In genomic region chr1:206761369-206761768, GRCh38 we compare ENCODE assay signal across 18 cellular contexts. TPM values are rescaled to one million over a fixed set of nuclear protein-coding genes. Genes with fewer than 3 reads are reported as not detected.
A peak's percentile ranks its signal among the peaks of the same experiment; 100 is the strongest.
DNase-seq lines count a peak whose midpoint lies in the region; ATAC-seq and TF ChIP-seq lines count a peak whose summit lies in the region.
"Had no signal": no experiment of that assay in that cellular context is flagged by ENCODE, and none has a peak within 500 bp of the region (broad histone marks: within the 10 kb centered on the region; RNA-seq: fewer than 3 reads in every experiment).

No MANE protein-coding gene starts in this region.

- ATAC-seq in RWPE2 (ENCODE audit: low read depth) = 0 out of 3 replicates have a peak, but pooled peaks have one; percentile 42
- ATAC-seq in HG02870 (IDR thresholded peaks at IDR 0.05; ENCODE audit: unreplicated experiment) = no peak
- no peak for ATAC-seq in GM18511 (IDR thresholded peaks at IDR 0.05; ENCODE audit: unreplicated experiment)
- ATAC-seq: foreskin keratinocyte; stimulated activated naive CD8-positive, alpha-beta T cell treated with anti-CD3 and anti-CD28 coated beads, Interleukin-15, Interleukin-2, amounts not matched to agents 100 U/mL and 50 U/mL, for 24 hours had no signal

- H3K27me3 ChIP-seq in mammary epithelial cell (ENCODE audit: insufficient read depth, low read length) = no peaks in the 10 kb centered on the region
- no peaks in the 10 kb centered on the region for H3K27me3 ChIP-seq in RWPE2 (ENCODE audit: insufficient read depth, poor library complexity, severe bottlenecking)
- H3K27me3 ChIP-seq: vagina had no signal

- H3K27me3 Mint-ChIP-seq in MCF 10A (ENCODE audit: insufficient read depth, unreplicated experiment) (peaks cover 19% of the 10 kb centered on the region), type B pancreatic cell (peaks cover 3% of the 10 kb centered on the region)

- peak; percentile 10 to 16 for TF ChIP-seq CTCF in mammary epithelial cell (conservative IDR thresholded peaks at IDR 0.05 in 1 of 2, IDR thresholded peaks at IDR 0.05 in 1 of 2; ENCODE audit: extremely low read depth in 1 of 2, insufficient read depth in 1 of 2, low read depth in 1 of 2, low read length in 2 of 2)
- TF ChIP-seq CTCF in MCF 10A (IDR thresholded peaks at IDR 0.05; ENCODE audit: unreplicated experiment) = no peak
- no peak for TF ChIP-seq CTCF in RWPE2 (IDR thresholded peaks at IDR 0.05; ENCODE audit: poor library complexity, severe bottlenecking)
- TF ChIP-seq CTCF in fibroblast of pulmonary artery (IDR thresholded peaks at IDR 0.05; ENCODE audit: low read length, missing control alignments) = peak; percentile 47
- peak; percentile 51 for TF ChIP-seq CTCF in type B pancreatic cell (conservative IDR thresholded peaks at IDR 0.05)

- dilution Hi-C loops in mammary epithelial cell (cut with HindIII; ENCODE audit: low sequenced_read_pairs) = no loop called here

- intact Hi-C loops in mammary epithelial cell (cut with micrococcal nuclease) = no loop called here
- intact Hi-C loops in MCF 10A (cut with micrococcal nuclease) = no loop called here

- POLR2A ChIA-PET in MCF 10A (lab: Yijun Ruan, JAX) = interaction anchor here (0.8 to 1.5 kb wide), 5 partner anchors 8 to 124 kb away, joined by 3 to 5 read pairs (median 4); partner anchors contain the start of gene IL19

- DNase-seq in mammary epithelial cell = no peak
- DNase-seq in MCF 10A (ENCODE audit: unreplicated experiment) = no peak
- no peak for DNase-seq in RWPE2 (ENCODE audit: low spot score)
- DNase-seq in fibroblast of pulmonary artery (ENCODE audit: low read depth) = peak; percentile 37
- no peak for DNase-seq in type B pancreatic cell (ENCODE audit: extremely low spot score, unreplicated experiment)
- no peak for DNase-seq in erythroblast (lab: John Stamatoyannopoulos, UW)
- DNase-seq: activated CD4-positive, alpha-beta T cell treated with anti-CD3 and anti-CD28 coated beads for 48 hours; AML-193; anterior cingulate cortex; foreskin keratinocyte; NCI-H1694 treated with DMSO at 0.1 percent for 48 hours; NCI-H748 treated with DMSO at 0.1 percent for 48 hours; small intestine; stimulated activated naive CD8-positive, alpha-beta T cell treated with anti-CD3 and anti-CD28 coated beads, Interleukin-15, Interleukin-2, amounts not matched to agents 100 U/mL and 50 U/mL, for 24 hours had no signal

- H3K36me3 ChIP-seq in mammary epithelial cell (ENCODE audit: insufficient read depth, low read length) (no peaks in the 10 kb centered on the region), RWPE2 (ENCODE audit: low read depth) (no peaks in the 10 kb centered on the region)
- H3K36me3 ChIP-seq: vagina had no signal

- no peak overlapping the region for H3K4me2 ChIP-seq in mammary epithelial cell (ENCODE audit: insufficient read depth, low read depth, low read length)

- H3K4me3 Mint-ChIP-seq in MCF 10A (ENCODE audit: unreplicated experiment) (no peak overlapping the region), type B pancreatic cell (no peak overlapping the region)
- H3K4me3 Mint-ChIP-seq: mesothelial cell of epicardium had no signal

- H3K9me3 Mint-ChIP-seq in MCF 10A (ENCODE audit: unreplicated experiment) (peaks cover 4% of the 10 kb centered on the region), type B pancreatic cell (no peaks in the 10 kb centered on the region)

- H3K27ac Mint-ChIP-seq in MCF 10A (ENCODE audit: low read depth, unreplicated experiment) = no peak overlapping the region
- H3K27ac Mint-ChIP-seq in type B pancreatic cell = no peak overlapping the region
- H3K27ac Mint-ChIP-seq: mesothelial cell of epicardium had no signal

- BruUV-seq in mammary epithelial cell (replicated peaks; lab: Mats Ljungman, UMichigan) (no TSS peak), MCF 10A (replicated peaks; lab: Mats Ljungman, UMichigan) (no TSS peak)

- H3K4me3 ChIP-seq in mammary epithelial cell (replicated peaks in 1 of 3; ENCODE audit: insufficient read depth in 1 of 3, low read depth in 2 of 3, low read length in 3 of 3) (no peak overlapping the region), RWPE2 (ENCODE audit: severe bottlenecking) (no peak overlapping the region), fibroblast of pulmonary artery (replicated peaks; ENCODE audit: low read depth, low read length) (no peak overlapping the region)
- H3K4me3 ChIP-seq: vagina had no signal

- CTCF ChIA-PET in mammary epithelial cell (lab: Charles Lee; ENCODE audit: low non-redundant PET) = interaction anchor here (0.7 kb wide), 1 partner anchor 819 kb away, joined by 3 read pairs; no protein-coding TSS in a partner anchor
- CTCF ChIA-PET in MCF 10A (lab: Yijun Ruan, JAX) = interaction anchor here (0.5 to 2.3 kb wide), 13 partner anchors 8 to 217 kb away, joined by 3 to 11 read pairs (median 3); partner anchors contain the start of gene IL19

- no peak overlapping the region for H2AFZ ChIP-seq in mammary epithelial cell (ENCODE audit: low read depth, low read length)

- H3K36me3 Mint-ChIP-seq in MCF 10A (ENCODE audit: insufficient read depth, unreplicated experiment) (no peaks in the 10 kb centered on the region), type B pancreatic cell (no peaks in the 10 kb centered on the region)
- H3K36me3 Mint-ChIP-seq: mesothelial cell of epicardium had no signal

- no peak overlapping the region for H3K27ac ChIP-seq in mammary epithelial cell (ENCODE audit: insufficient read depth, low read depth, low read length)
- no peak overlapping the region for H3K27ac ChIP-seq in RWPE2 (ENCODE audit: poor library complexity, severe bottlenecking)
- H3K27ac ChIP-seq: foreskin keratinocyte, vagina had no signal

- H4K20me1 ChIP-seq in mammary epithelial cell (ENCODE audit: insufficient read depth, low read length) = no peaks in the 10 kb centered on the region

- no peaks in the 10 kb centered on the region for H3K79me2 ChIP-seq in mammary epithelial cell (ENCODE audit: insufficient read depth, low read length)

- 98% methylated on average over 3 of the region's 3 CpGs for WGBS in mammary epithelial cell (ENCODE audit: low coverage, missing lambda C conversion rate)

- no peak for TF ChIP-seq POLR2A in erythroblast (IDR thresholded peaks at IDR 0.05; ENCODE audit: low read length)

- H3K4me1 Mint-ChIP-seq in MCF 10A (ENCODE audit: insufficient read depth, unreplicated experiment) (no peaks in the 10 kb centered on the region), type B pancreatic cell (ENCODE audit: unreplicated experiment) (peaks cover 8% of the 10 kb centered on the region)

- H3K4me1 ChIP-seq in mammary epithelial cell (ENCODE audit: insufficient read depth, low read length) (no peaks in the 10 kb centered on the region), RWPE2 (ENCODE audit: insufficient read depth, poor library complexity, severe bottlenecking) (no peaks in the 10 kb centered on the region)
- H3K4me1 ChIP-seq: foreskin keratinocyte, vagina had no signal

- in situ Hi-C loops in mammary epithelial cell (cut with MboI; ENCODE audit: low sequenced_read_pairs in 2 of 2) = no loop called here

- no peak overlapping the region for H3K9ac ChIP-seq in mammary epithelial cell (ENCODE audit: insufficient read depth, low read length)

- H3K9me3 ChIP-seq in mammary epithelial cell (replicated peaks; ENCODE audit: insufficient read depth, low read length) = no peaks in the 10 kb centered on the region
- H3K9me3 ChIP-seq in RWPE2 (ENCODE audit: severe bottlenecking) = no peaks in the 10 kb centered on the region
- H3K9me3 ChIP-seq: vagina had no signal

RNA-seq across cellular contexts. Expression of gene IL19, which starts 9.2 kb away (rescaled TPM):
- not detected for total RNA-seq in mammary epithelial cell
- polyA plus RNA-seq in mammary epithelial cell = not detected
- polyA minus RNA-seq in mammary epithelial cell = not detected
- not detected in 2 replicates for total RNA-seq in MCF 10A (2022)
- not detected in 2 replicates for total RNA-seq in type B pancreatic cell (ENCODE audit: low replicate concordance)
- total RNA-seq: foreskin keratinocyte, mesothelial cell of epicardium, vagina had no signal
- polyA plus RNA-seq: foreskin keratinocyte, small intestine had no signal

RNA-seq across cellular contexts. Expression of gene IL10, which starts 10.9 kb away (rescaled TPM):
- total RNA-seq in mammary epithelial cell (not detected), MCF 10A (2022) (not detected in 2 replicates), type B pancreatic cell (ENCODE audit: low replicate concordance) (not detected in 2 replicates)
- not detected for polyA plus RNA-seq in mammary epithelial cell
- polyA minus RNA-seq in mammary epithelial cell = not detected
- total RNA-seq: foreskin keratinocyte, mesothelial cell of epicardium had no signal
- polyA plus RNA-seq: foreskin keratinocyte had no signal

Comparison
In these comparisons a context has a peak if more than half of its experiments do, and no peak if none do; other contexts are left out.
1. CTCF ChIP-seq: peak in mammary epithelial cell (2 of 2), fibroblast of pulmonary artery (single experiment) and type B pancreatic cell (single experiment); none in MCF 10A (single experiment) and RWPE2 (single experiment).